In genomic region chr1:95072532-95073419, GRCh38 we compare ENCODE assay signal across 8 cellular contexts. TPM values are rescaled to one million over a fixed set of nuclear protein-coding genes. Genes with fewer than 3 reads are reported as not detected.
DNase-seq lines count a peak whose midpoint lies in the region; ATAC-seq and TF ChIP-seq lines count a peak whose summit lies in the region.

TSS of gene ALG14 (minus strand) at chr1:95072951. CDS start at chr1:95072898, 53 bp downstream.

- 0 to 1% (median 1%) methylated on average over 38 to 53 of the region's 53 CpGs for WGBS in spleen, 5 donors

- ATAC-seq in GM19025 (IDR thresholded peaks at IDR 0.05; ENCODE audit: low read depth, unreplicated experiment): peak; percentile 97
- peak; percentile 96 for ATAC-seq in HG03280 (IDR thresholded peaks at IDR 0.05; ENCODE audit: unreplicated experiment)

- peak in 1 of 3 donors; percentile 54 for TF ChIP-seq POLR2A in spleen (IDR thresholded peaks at IDR 0.05)

- DNase-seq in AG09309 (ENCODE audit: low read depth) (peak; percentile 79), NCI-H345 (lab: John Stamatoyannopoulos, UW) (peak; percentile 95), iris pigment epithelial cell (ENCODE audit: low read depth) (peak; percentile 98), spleen (peak; percentile 97)
- DNase-seq in activated CD4-positive, CD25-positive, alpha-beta regulatory T cell (lab: John Stamatoyannopoulos, UW): peak; percentile 67 to 85 (median 81)
- DNase-seq in central memory CD4-positive, alpha-beta T cell: peak; percentile 93

- peak within 1 kb of the TSS; percentile 68 for H3K4me3 ChIP-seq in AG09309 (ENCODE audit: control insufficient read depth, low read depth, low read length)
- H3K4me3 ChIP-seq in spleen: peak within 1 kb of the TSS; percentile 51 to 82 (median 64)

- H3K27me3 ChIP-seq in spleen (replicated peaks in 1 of 7): peaks cover 0 to 10% (median 0%) of the 10 kb centered on the region in 7 donors

- intact Hi-C loops in spleen (cut with DNase I; ENCODE audit: low total_unique reads): no loop called here

- peak within 1 kb of the TSS; percentile 80 to 94 (median 90) for H3K27ac ChIP-seq in spleen

- no peaks in the 10 kb centered on the region for H3K9me3 ChIP-seq in spleen

- H3K4me1 ChIP-seq in spleen: peaks cover 5 to 20% (median 17%) of the 10 kb centered on the region in 6 donors

- peaks cover 0 to 6% (median 0%) of the 10 kb centered on the region in 6 donors for H3K36me3 ChIP-seq in spleen

- TF ChIP-seq CTCF in AG09309 (IDR thresholded peaks at IDR 0.05; ENCODE audit: control insufficient read depth, insufficient read depth, low read depth, low read length, missing control alignments) (no peak), spleen (IDR thresholded peaks at IDR 0.05 in 8 of 11, conservative IDR thresholded peaks at IDR 0.05 in 3 of 11) (no peak)

RNA-seq across cellular contexts. Expression of gene ALG14, which starts in this region (rescaled TPM):
- total RNA-seq in spleen: 1 to 10 TPM in 6 of 7 donors, under 1 TPM in 1; 0.97 to 6.0 (median 2.6) TPM
- 1 to 10 TPM in 1 of 3 donors, under 1 TPM in 2; 0.78 to 1.2 (median 0.85) TPM for polyA plus RNA-seq in spleen

Comparison
In these comparisons a context has a peak if more than half of its experiments do, and no peak if none do; other contexts are left out.
1. Peak in every context shown above with its lines: DNase-seq, ATAC-seq, H3K4me3 ChIP-seq and H3K27ac ChIP-seq.